In genomic region chr7:127650842-127651555, GRCh38 we compare ENCODE assay signal across 9 cellular contexts. TPM values are rescaled to one million over a fixed set of nuclear protein-coding genes. Genes with fewer than 3 reads are reported as not detected.
DNase-seq lines count a peak whose midpoint lies in the region; ATAC-seq, FAIRE-seq and TF ChIP-seq lines count a peak whose summit lies in the region.
"Had no signal": no experiment of that assay in that cellular context is flagged by ENCODE, and none has a peak within 500 bp of the region (broad histone marks: within the 10 kb centered on the region; RNA-seq: fewer than 3 reads in every experiment).

No MANE protein-coding gene starts in this region.

- CTCF ChIA-PET in Calu3 (lab: Charles Lee) = no interaction called here
- CTCF ChIA-PET in activated B cell treated with CpG ODN at 0.5 μM for 24 hours (lab: Charles Lee) = no interaction called here

- H3K4me3 Mint-ChIP-seq in Calu3 (ENCODE audit: low read depth, unreplicated experiment) (no peak overlapping the region), activated B cell treated with CpG ODN at 0.5 μM for 24 hours (no peak overlapping the region)

- 51 to 54% methylated on average over 29 of the region's 29 CpGs for WGBS in pancreas, 2 donors

- H3K9me3 ChIP-seq in pancreas = no peaks in the 10 kb centered on the region

- H3K4me1 Mint-ChIP-seq in Calu3 (ENCODE audit: low read depth, unreplicated experiment) (peaks cover 25% of the 10 kb centered on the region), activated B cell treated with CpG ODN at 0.5 μM for 24 hours (peaks cover 49% of the 10 kb centered on the region)

- DNase-seq in Calu3 (no peak), activated B cell treated with CpG ODN at 0.5 μM for 24 hours (no peak), fibroblast of the aortic adventitia (ENCODE audit: low read depth) (no peak), pancreas (peak in 2 of 6 donors; percentile 22 to 23), AG08396 (ENCODE audit: low spot score) (no peak), NCI-H2171 treated with DMSO at 0.1 percent for 48 hours (lab: John Stamatoyannopoulos, UW) (no peak), NCI-H748 (lab: John Stamatoyannopoulos, UW; ENCODE audit: unreplicated experiment) (no peak)

- POLR2A ChIA-PET in activated B cell treated with CpG ODN at 0.5 μM for 24 hours (lab: Charles Lee) = interaction anchor here (0.7 to 1.7 kb wide), 5 partner anchors 15 to 519 kb away, joined by 3 to 14 read pairs (median 8); partner anchors contain the start of genes ARF5, GCC1 and ZNF800

- no peaks in the 10 kb centered on the region for H3K9me3 Mint-ChIP-seq in Calu3 (ENCODE audit: low read depth, unreplicated experiment)
- no peaks in the 10 kb centered on the region for H3K9me3 Mint-ChIP-seq in activated B cell treated with CpG ODN at 0.5 μM for 24 hours
- H3K9me3 Mint-ChIP-seq: IgD-negative memory B cell had no signal

- H3K27ac Mint-ChIP-seq in Calu3 (ENCODE audit: unreplicated experiment) (peak overlapping the region; percentile 97), activated B cell treated with CpG ODN at 0.5 μM for 24 hours (peak overlapping the region; percentile 97)
- H3K27ac Mint-ChIP-seq: IgD-negative memory B cell had no signal

- ATAC-seq in HG03064 (IDR thresholded peaks at IDR 0.05; ENCODE audit: low read depth, unreplicated experiment) = peak; percentile 4
- no peak for ATAC-seq in activated B cell treated with CpG ODN at 0.5 μM for 24 hours (ENCODE audit: low read depth)
- peak; percentile 4 to 29 (median 4) for ATAC-seq in pancreas

- intact Hi-C loops in Calu3 (cut with micrococcal nuclease; ENCODE audit: unreplicated experiment) = no loop called here
- intact Hi-C loops in activated B cell treated with CpG ODN at 0.5 μM for 24 hours (cut with micrococcal nuclease) = loop anchor here (1.0 to 5.0 kb wide), 5 partner anchors 34 to 806 kb away; partner anchors contain the start of genes ARF5, GRM8, HILPDA and ZNF800
- intact Hi-C loops in pancreas (cut with DNase I) = no loop called here

- H3K36me3 Mint-ChIP-seq in Calu3 (ENCODE audit: insufficient read depth, unreplicated experiment) (peaks cover 38% of the 10 kb centered on the region), activated B cell treated with CpG ODN at 0.5 μM for 24 hours (ENCODE audit: low read depth) (peaks cover 25% of the 10 kb centered on the region)
- H3K36me3 Mint-ChIP-seq: IgD-negative memory B cell had no signal

- no peaks in the 10 kb centered on the region for H3K27me3 ChIP-seq in pancreas

- H3K27me3 Mint-ChIP-seq in Calu3 (ENCODE audit: unreplicated experiment) (no peaks in the 10 kb centered on the region), activated B cell treated with CpG ODN at 0.5 μM for 24 hours (no peaks in the 10 kb centered on the region)
- H3K27me3 Mint-ChIP-seq: IgD-negative memory B cell had no signal

- BruUV-seq in Calu3 (replicated peaks; lab: Mats Ljungman, UMichigan) = TSS peak; percentile 99

- H3K4me3 ChIP-seq in fibroblast of the aortic adventitia (ENCODE audit: low read depth, low read length) = peak overlapping the region; percentile 99
- peak overlapping the region; percentile 51 to 79 (median 60) for H3K4me3 ChIP-seq in pancreas

- no peak for FAIRE-seq in pancreas (lab: Jason Lieb, UNC)

- H3K4me1 ChIP-seq in pancreas = peaks cover 0 to 28% (median 7%) of the 10 kb centered on the region in 3 donors

- H3K27ac ChIP-seq in pancreas = peak overlapping the region; percentile 97 to 99 (median 98)

- no peak for TF ChIP-seq CTCF in Calu3 (IDR thresholded peaks at IDR 0.05; ENCODE audit: unreplicated experiment)
- TF ChIP-seq CTCF in activated B cell treated with CpG ODN at 0.5 μM for 24 hours (IDR thresholded peaks at IDR 0.05) = no peak
- TF ChIP-seq CTCF in fibroblast of the aortic adventitia (IDR thresholded peaks at IDR 0.05; ENCODE audit: insufficient read depth, low read length) = no peak
- TF ChIP-seq CTCF in pancreas (IDR thresholded peaks at IDR 0.05) = no peak

- no peaks in the 10 kb centered on the region for H3K36me3 ChIP-seq in pancreas

RNA-seq across cellular contexts. Expression of gene SND1, which starts 1.0 kb away (rescaled TPM):
- total RNA-seq in Calu3 (2022) (205 and 206 TPM in 2 replicates), activated B cell treated with CpG ODN at 0.5 μM for 24 hours (204 and 215 TPM in 2 replicates), fibroblast of the aortic adventitia (ENCODE audit: low replicate concordance) (156 and 202 TPM in 2 replicates), pancreas (100 to 1,000 TPM; 206 to 308 (median 258) TPM)
- 100 to 1,000 TPM in 1 of 2 donors, 10 to 100 TPM in 1; 84.1 to 132 TPM for polyA plus RNA-seq in pancreas

RNA-seq across cellular contexts. Expression of gene PAX4, which starts 33.1 kb away (rescaled TPM):
- total RNA-seq in Calu3 (2022) = not detected in 2 replicates
- total RNA-seq in activated B cell treated with CpG ODN at 0.5 μM for 24 hours = not detected in 2 replicates
- not detected in 2 replicates for total RNA-seq in fibroblast of the aortic adventitia (ENCODE audit: low replicate concordance)
- under 1 TPM in 2 of 6 donors, not detected in 4; 0.09 to 0.21 TPM for total RNA-seq in pancreas
- under 1 TPM in 1 of 2 donors, not detected in 1; 0.42 TPM for polyA plus RNA-seq in pancreas
- polyA plus RNA-seq: IgD-negative memory B cell had no signal

RNA-seq across cellular contexts. Expression of gene FSCN3, which starts 57.5 kb away (rescaled TPM):
- total RNA-seq in Calu3 (2022) (0.56 TPM in 1 of 2 replicates, not detected in the other), activated B cell treated with CpG ODN at 0.5 μM for 24 hours (0.78 and 1.6 TPM in 2 replicates), fibroblast of the aortic adventitia (ENCODE audit: low replicate concordance) (3.6 and 3.9 TPM in 2 replicates), pancreas (under 1 TPM in 3 of 6 donors, not detected in 3; 0.37 to 0.49 (median 0.41) TPM)
- polyA plus RNA-seq in pancreas = under 1 TPM; 0.89 to 0.95 TPM
